Comparison of ENCODE assay signal across 1 cellular context in the genomic region with DNA sequence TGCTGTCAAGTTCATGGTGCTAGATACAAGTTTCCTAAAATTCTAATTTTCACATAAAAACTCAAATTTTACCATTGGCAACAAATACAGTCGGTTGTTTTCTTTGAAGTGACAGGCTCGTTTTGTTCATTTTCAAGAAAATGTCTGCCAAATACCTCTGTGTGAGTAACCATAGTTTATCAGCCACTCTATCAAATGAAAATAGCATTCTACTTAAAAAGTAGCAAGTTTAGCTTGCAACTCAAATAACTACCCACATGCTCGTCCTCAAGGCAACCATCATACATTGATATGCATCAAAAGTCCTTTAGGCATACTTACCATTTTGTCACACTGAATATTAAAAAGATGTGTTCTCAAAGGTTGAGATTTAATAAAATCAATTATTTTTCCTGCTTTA.
TF ChIP-seq lines count a peak whose summit lies in the region.

No MANE protein-coding gene starts in this region.

TF ChIP-seq in SK-N-SH, 30 proteins besides CTCF, POLR2A, EP300 and RAD21 (continued from another document):
- no peak for TF ChIP-seq EZH2phosphoT487 (IDR thresholded peaks at IDR 0.05; ENCODE audit: borderline replicate concordance, low read depth)
